Comparison of ENCODE assay signal across 9 cellular contexts in genomic region chr4:4386736-4387392, GRCh38. TPM values are rescaled to one million over a fixed set of nuclear protein-coding genes. Genes with fewer than 3 reads are reported as not detected.
DNase-seq lines count a peak whose midpoint lies in the region; ATAC-seq, FAIRE-seq and TF ChIP-seq lines count a peak whose summit lies in the region.
"Had no signal": no experiment of that assay in that cellular context is flagged by ENCODE, and none has a peak within 500 bp of the region (broad histone marks: within the 10 kb centered on the region; RNA-seq: fewer than 3 reads in every experiment).

TSS of gene NSG1 (plus strand) at chr4:4387102. CDS start at chr4:4387630, 528 bp downstream.

- CTCF ChIA-PET in naive thymus-derived CD4-positive, alpha-beta T cell (lab: Charles Lee): no interaction called here

- peaks cover 7% of the 10 kb centered on the region for H3K4me1 Mint-ChIP-seq in endodermal cell
- H3K4me1 Mint-ChIP-seq in naive thymus-derived CD4-positive, alpha-beta T cell: peaks cover 4 to 23% (median 16%) of the 10 kb centered on the region in 7 donors

- intact Hi-C loops in naive thymus-derived CD4-positive, alpha-beta T cell (cut with micrococcal nuclease): loop anchor here in 1 of 2 donors (1.0 to 5.0 kb wide), 5 partner anchors 39 to 1880 kb away; partner anchors contain the start of genes LYAR, STX18, WFS1 and ZBTB49

- 0% methylated on average over 10 to 87 of the region's 87 CpGs for WGBS in endodermal cell (ENCODE audit: insufficient coverage in 1 of 2, insufficient read length in 1 of 2), 2 experiments
- under 1% methylated on average over 84 of the region's 87 CpGs for WGBS in urinary bladder

- no peaks in the 10 kb centered on the region for H3K9me3 ChIP-seq in endodermal cell (ENCODE audit: control insufficient read depth, low read length)
- no peaks in the 10 kb centered on the region for H3K9me3 ChIP-seq in naive thymus-derived CD4-positive, alpha-beta T cell (ENCODE audit: control insufficient read depth in 2 of 3, low read length in 3 of 3)

- POLR2A ChIA-PET in naive thymus-derived CD4-positive, alpha-beta T cell (lab: Charles Lee): interaction anchor here (0.9 to 1.2 kb wide), 3 partner anchors 39 to 139 kb away, joined by 4 read pairs; partner anchors contain the start of gene TMEM128

- peak; percentile 27 for DNase-seq in stimulated activated CD4-positive, alpha-beta T cell treated with anti-CD3 and anti-CD28 coated beads, Interleukin-12 subunit alpha, Interleukin-12 subunit beta, amount 100 ng/mL, for 4 hours
- no peak for DNase-seq in stimulated activated CD4-positive, alpha-beta T cell treated with anti-CD3 and anti-CD28 coated beads, Interleukin-1b, Interleukin-23, amount 100 ng/mL, for 48 hours
- DNase-seq in activated CD4-positive, alpha-beta T cell treated with anti-CD3 and anti-CD28 coated beads, Interleukin-2, amount 50 U/mL, for 48 hours: peak; percentile 50 to 56
- DNase-seq in endodermal cell: peak; percentile 80
- peak in 6 of 9 donors; percentile 21 to 45 (median 35) for DNase-seq in naive thymus-derived CD4-positive, alpha-beta T cell
- no peak for DNase-seq in GM19239 (ENCODE audit: insufficient read length, low spot score)
- DNase-seq in NCI-H1694 (lab: John Stamatoyannopoulos, UW): no peak

- peak within 1 kb of the TSS; percentile 63 for H3K4me3 Mint-ChIP-seq in endodermal cell
- H3K4me3 Mint-ChIP-seq in naive thymus-derived CD4-positive, alpha-beta T cell: peak within 1 kb of the TSS; percentile 75 to 89 (median 86)
- H3K4me3 Mint-ChIP-seq: dendritic cell treated with granulocyte-macrophage colony-stimulating factor and Interleukin-4, amounts not matched to agents 40 ng/mL and 50 ng/mL, for 4 days had no signal

- H3K27me3 Mint-ChIP-seq in endodermal cell (ENCODE audit: insufficient read depth): peaks cover 71% of the 10 kb centered on the region
- H3K27me3 Mint-ChIP-seq in naive thymus-derived CD4-positive, alpha-beta T cell: peaks cover 30 to 60% (median 46%) of the 10 kb centered on the region in 5 donors

- H3K9me3 Mint-ChIP-seq in endodermal cell: no peaks in the 10 kb centered on the region
- H3K9me3 Mint-ChIP-seq in naive thymus-derived CD4-positive, alpha-beta T cell: peaks cover 0 to 1% (median 0%) of the 10 kb centered on the region in 11 donors
- H3K9me3 Mint-ChIP-seq: dendritic cell treated with granulocyte-macrophage colony-stimulating factor and Interleukin-4, amounts not matched to agents 40 ng/mL and 50 ng/mL, for 4 days had no signal

- no peak for FAIRE-seq in GM19239 (lab: Jason Lieb, UNC)

- H3K27me3 ChIP-seq in endodermal cell (ENCODE audit: control insufficient read depth, insufficient read depth, low read length, poor library complexity, severe bottlenecking): peaks cover 97% of the 10 kb centered on the region
- H3K27me3 ChIP-seq in naive thymus-derived CD4-positive, alpha-beta T cell (ENCODE audit: control insufficient read depth in 2 of 2, insufficient read depth in 2 of 2, low read length in 2 of 2): no peaks in the 10 kb centered on the region

- H3K4me1 ChIP-seq in endodermal cell (ENCODE audit: control insufficient read depth, insufficient read depth, low read length) (peaks cover 5% of the 10 kb centered on the region), urinary bladder (ENCODE audit: insufficient read depth) (no peaks in the 10 kb centered on the region)
- H3K4me1 ChIP-seq in naive thymus-derived CD4-positive, alpha-beta T cell (ENCODE audit: control insufficient read depth in 2 of 2, insufficient read depth in 2 of 2, low read length in 2 of 2): peaks cover 0 to 3% of the 10 kb centered on the region in 2 donors

- no peak for TF ChIP-seq CTCF in endodermal cell (conservative IDR thresholded peaks at IDR 0.05)

- H3K36me3 ChIP-seq in endodermal cell (ENCODE audit: control insufficient read depth, insufficient read depth, low read length) (no peaks in the 10 kb centered on the region), urinary bladder (ENCODE audit: insufficient read depth) (no peaks in the 10 kb centered on the region)
- no peaks in the 10 kb centered on the region for H3K36me3 ChIP-seq in naive thymus-derived CD4-positive, alpha-beta T cell (ENCODE audit: control insufficient read depth in 2 of 3, insufficient read depth in 3 of 3, low read length in 3 of 3)

- H3K36me3 Mint-ChIP-seq in endodermal cell (ENCODE audit: low read depth): no peaks in the 10 kb centered on the region
- peaks cover 0 to 4% (median 0%) of the 10 kb centered on the region in 5 donors for H3K36me3 Mint-ChIP-seq in naive thymus-derived CD4-positive, alpha-beta T cell

- H3K9ac ChIP-seq in endodermal cell (ENCODE audit: extremely low read depth, low read length, poor library complexity, severe bottlenecking): no peak within 1 kb of the TSS

- peak; percentile 60 for ATAC-seq in naive thymus-derived CD4-positive, alpha-beta T cell

- H3K4me3 ChIP-seq in endodermal cell (ENCODE audit: low read length) (peak within 1 kb of the TSS; percentile 73), urinary bladder (ENCODE audit: low read depth, low read length) (peak within 1 kb of the TSS; percentile 55)
- peak within 1 kb of the TSS; percentile 43 for H3K4me3 ChIP-seq in naive thymus-derived CD4-positive, alpha-beta T cell (ENCODE audit: low read length)

- H3K27ac ChIP-seq in endodermal cell (ENCODE audit: low read depth, low read length) (no peak within 1 kb of the TSS), urinary bladder (ENCODE audit: low read depth) (no peak within 1 kb of the TSS)
- no peak within 1 kb of the TSS for H3K27ac ChIP-seq in naive thymus-derived CD4-positive, alpha-beta T cell (ENCODE audit: low read depth, low read length)

- H3K27ac Mint-ChIP-seq in endodermal cell: no peak within 1 kb of the TSS
- peak within 1 kb of the TSS in 4 of 9 donors; percentile 11 to 21 (median 18) for H3K27ac Mint-ChIP-seq in naive thymus-derived CD4-positive, alpha-beta T cell
- H3K27ac Mint-ChIP-seq: dendritic cell treated with granulocyte-macrophage colony-stimulating factor and Interleukin-4, amounts not matched to agents 40 ng/mL and 50 ng/mL, for 4 days had no signal

RNA-seq across cellular contexts. Expression of gene NSG1, which starts in this region (rescaled TPM):
- 1 to 10 TPM; 1.8 to 6.0 TPM for total RNA-seq in endodermal cell
- 18.1 TPM for polyA plus RNA-seq in endodermal cell (2013, experiment 1 of 2)
- polyA plus RNA-seq in endodermal cell (2013, experiment 2 of 2): 14.0 TPM
- 10 to 100 TPM in 3 of 5 experiments, 1 to 10 TPM in 1, under 1 TPM in 1; 0.90 to 24.5 (median 19.5) TPM for total RNA-seq in naive thymus-derived CD4-positive, alpha-beta T cell
- 10 to 100 TPM in 1 of 2 donors, under 1 TPM in 1; 0.53 to 19.7 TPM for polyA plus RNA-seq in naive thymus-derived CD4-positive, alpha-beta T cell
- total RNA-seq in urinary bladder: 5.4 TPM
- polyA plus RNA-seq in urinary bladder: 10.5 TPM

Comparison
In these comparisons a context has a peak if more than half of its experiments do, and no peak if none do; other contexts are left out.
1. DNase-seq: peak in stimulated activated CD4-positive, alpha-beta T cell treated with anti-CD3 and anti-CD28 coated beads, Interleukin-12 subunit alpha, Interleukin-12 subunit beta, amount 100 ng/mL, for 4 hours (single experiment), activated CD4-positive, alpha-beta T cell treated with anti-CD3 and anti-CD28 coated beads, Interleukin-2, amount 50 U/mL, for 48 hours (2 of 2), endodermal cell (single experiment) and naive thymus-derived CD4-positive, alpha-beta T cell (6 of 9); none in stimulated activated CD4-positive, alpha-beta T cell treated with anti-CD3 and anti-CD28 coated beads, Interleukin-1b, Interleukin-23, amount 100 ng/mL, for 48 hours (single experiment), GM19239 (single experiment) and NCI-H1694 (single experiment).
2. Peak in every context shown above with its lines, with median percentiles within 50 percentile points of each other: H3K4me3 ChIP-seq.